Comparison of ENCODE assay signal across 17 cellular contexts in the genomic region with DNA sequence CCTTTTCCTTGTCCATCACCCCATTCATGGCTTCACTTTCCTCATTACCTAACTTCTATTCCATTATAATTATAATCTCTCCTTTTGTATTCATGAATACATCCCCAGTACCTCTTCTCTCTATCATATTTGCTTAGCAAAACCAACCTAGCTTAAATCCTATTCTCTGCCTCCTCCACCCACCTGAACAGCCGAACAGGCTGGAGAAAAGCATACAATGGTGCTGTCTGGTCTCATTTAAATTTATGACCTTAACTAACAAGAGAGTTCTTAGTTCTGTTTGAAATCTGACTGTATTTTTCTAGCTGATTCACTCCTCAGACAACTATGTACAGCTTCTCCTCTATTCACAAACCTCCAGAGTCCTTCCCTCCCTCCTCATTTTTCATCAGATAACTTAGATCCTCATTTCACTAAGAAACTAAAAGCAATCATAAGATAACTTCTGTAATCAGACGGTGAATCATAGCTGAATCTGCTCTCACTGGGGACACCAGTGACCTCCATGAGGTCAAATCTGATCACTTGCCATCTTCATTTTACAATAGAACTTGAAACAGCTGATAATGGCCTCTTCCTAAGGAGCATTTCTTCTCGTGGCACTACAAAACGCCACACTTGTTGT.
A peak's percentile ranks its signal among the peaks of the same experiment; 100 is the strongest.
DNase-seq lines count a peak whose midpoint lies in the region; ATAC-seq and TF ChIP-seq lines count a peak whose summit lies in the region.
"Had no signal": no experiment of that assay in that cellular context is flagged by ENCODE, and none has a peak within 500 bp of the region (broad histone marks: within the 10 kb centered on the region; RNA-seq: fewer than 3 reads in every experiment).

No MANE protein-coding gene starts in this region.

- peaks cover 9 to 45% (median 28%) of the 10 kb centered on the region in 5 donors for H3K36me3 Mint-ChIP-seq in naive thymus-derived CD4-positive, alpha-beta T cell
- no peaks in the 10 kb centered on the region for H3K36me3 Mint-ChIP-seq in nephron progenitor cell (ENCODE audit: low read depth)
- H3K36me3 Mint-ChIP-seq in mesothelial cell of epicardium: no peaks in the 10 kb centered on the region

- TF ChIP-seq CTCF in BE2C (IDR thresholded peaks at IDR 0.05; ENCODE audit: low read depth, low read length) (no peak), nephron progenitor cell (IDR thresholded peaks at IDR 0.05) (no peak), mesothelial cell of epicardium (IDR thresholded peaks at IDR 0.05; ENCODE audit: unreplicated experiment) (no peak)

- H3K27ac ChIP-seq in naive thymus-derived CD4-positive, alpha-beta T cell (ENCODE audit: low read depth, low read length): no peak overlapping the region
- H3K27ac ChIP-seq: 22Rv1; BLaER1 treated with 17β-estradiol and CSF1 and Interleukin-3, amounts not matched to agents 10 nM and 100 nM had no signal

- no peaks in the 10 kb centered on the region for H3K9me3 ChIP-seq in naive thymus-derived CD4-positive, alpha-beta T cell (ENCODE audit: control insufficient read depth in 2 of 3, low read length in 3 of 3)
- no peaks in the 10 kb centered on the region for H3K9me3 ChIP-seq in BE2C
- H3K9me3 ChIP-seq: BLaER1 treated with 17β-estradiol and CSF1 and Interleukin-3, amounts not matched to agents 10 nM and 100 nM; HAP-1 had no signal

- H3K4me3 ChIP-seq in naive thymus-derived CD4-positive, alpha-beta T cell (ENCODE audit: low read length): no peak overlapping the region
- no peak overlapping the region for H3K4me3 ChIP-seq in BE2C (ENCODE audit: low read depth, low read length)
- H3K4me3 ChIP-seq: BLaER1 treated with 17β-estradiol and CSF1 and Interleukin-3, amounts not matched to agents 10 nM and 100 nM; HAP-1 had no signal

- H3K27me3 Mint-ChIP-seq in naive thymus-derived CD4-positive, alpha-beta T cell: no peaks in the 10 kb centered on the region
- H3K27me3 Mint-ChIP-seq in nephron progenitor cell (ENCODE audit: low read depth, poor library complexity) (peaks cover 3% of the 10 kb centered on the region), mesothelial cell of epicardium (ENCODE audit: low read depth) (no peaks in the 10 kb centered on the region)

- DNase-seq in NCI-H1092 treated with DMSO at 0.1 percent for 48 hours (lab: John Stamatoyannopoulos, UW) (peak; percentile 13), NCI-H1092 (lab: John Stamatoyannopoulos, UW) (no peak), MV-4-11 (lab: John Stamatoyannopoulos, UW) (peak; percentile 14), NCI-H748 (lab: John Stamatoyannopoulos, UW; ENCODE audit: unreplicated experiment) (peak; percentile 74), BE2C (no peak), nephron progenitor cell (no peak), mesothelial cell of epicardium (ENCODE audit: low spot score in 2 of 2, unreplicated experiment in 2 of 2) (no peak)
- no peak for DNase-seq in naive thymus-derived CD4-positive, alpha-beta T cell
- DNase-seq: COR-L47, DMS53, Kasumi-1, NCI-H1930, NCI-H226, SIG-M5 had no signal

- no peak overlapping the region for H3K27ac Mint-ChIP-seq in naive thymus-derived CD4-positive, alpha-beta T cell
- H3K27ac Mint-ChIP-seq in nephron progenitor cell: no peak overlapping the region
- no peak overlapping the region for H3K27ac Mint-ChIP-seq in mesothelial cell of epicardium

- peaks cover 0 to 7% of the 10 kb centered on the region in 2 donors for H3K4me1 ChIP-seq in naive thymus-derived CD4-positive, alpha-beta T cell (ENCODE audit: control insufficient read depth in 2 of 2, insufficient read depth in 2 of 2, low read length in 2 of 2)
- H3K4me1 ChIP-seq in BE2C: no peaks in the 10 kb centered on the region
- H3K4me1 ChIP-seq: HAP-1 had no signal

- peak; percentile 32 for ATAC-seq in naive thymus-derived CD4-positive, alpha-beta T cell

- H3K4me1 Mint-ChIP-seq in naive thymus-derived CD4-positive, alpha-beta T cell: peaks cover 15 to 36% (median 16%) of the 10 kb centered on the region in 7 donors
- H3K4me1 Mint-ChIP-seq in nephron progenitor cell (peaks cover 47% of the 10 kb centered on the region), mesothelial cell of epicardium (peaks cover 22% of the 10 kb centered on the region)

- no peaks in the 10 kb centered on the region for H3K27me3 ChIP-seq in naive thymus-derived CD4-positive, alpha-beta T cell (ENCODE audit: control insufficient read depth in 2 of 2, insufficient read depth in 2 of 2, low read length in 2 of 2)
- no peaks in the 10 kb centered on the region for H3K27me3 ChIP-seq in BE2C
- H3K27me3 ChIP-seq: BLaER1 treated with 17β-estradiol and CSF1 and Interleukin-3, amounts not matched to agents 10 nM and 100 nM had no signal

- POLR2A ChIA-PET in naive thymus-derived CD4-positive, alpha-beta T cell (lab: Charles Lee): no interaction called here

- no peak overlapping the region for H3K4me3 Mint-ChIP-seq in naive thymus-derived CD4-positive, alpha-beta T cell
- H3K4me3 Mint-ChIP-seq in nephron progenitor cell (no peak overlapping the region), mesothelial cell of epicardium (no peak overlapping the region)

- intact Hi-C loops in naive thymus-derived CD4-positive, alpha-beta T cell (cut with micrococcal nuclease): no loop called here

- CTCF ChIA-PET in naive thymus-derived CD4-positive, alpha-beta T cell (lab: Charles Lee): no interaction called here

- no peaks in the 10 kb centered on the region for H3K36me3 ChIP-seq in naive thymus-derived CD4-positive, alpha-beta T cell (ENCODE audit: control insufficient read depth in 2 of 3, insufficient read depth in 3 of 3, low read length in 3 of 3)
- H3K36me3 ChIP-seq in BE2C: no peaks in the 10 kb centered on the region
- H3K36me3 ChIP-seq: BLaER1 treated with 17β-estradiol and CSF1 and Interleukin-3, amounts not matched to agents 10 nM and 100 nM; HAP-1 had no signal

- peaks cover 0 to 34% (median under 1%) of the 10 kb centered on the region in 11 donors for H3K9me3 Mint-ChIP-seq in naive thymus-derived CD4-positive, alpha-beta T cell
- H3K9me3 Mint-ChIP-seq in nephron progenitor cell: no peaks in the 10 kb centered on the region
- H3K9me3 Mint-ChIP-seq in mesothelial cell of epicardium: no peaks in the 10 kb centered on the region

Comparison
In these comparisons a context has a peak if more than half of its experiments do, and no peak if none do; other contexts are left out.
1. DNase-seq: peak in NCI-H1092 treated with DMSO at 0.1 percent for 48 hours (single experiment), MV-4-11 (single experiment) and NCI-H748 (single experiment); none in NCI-H1092 (single experiment), naive thymus-derived CD4-positive, alpha-beta T cell (0 of 9), BE2C (single experiment), nephron progenitor cell (single experiment) and mesothelial cell of epicardium (0 of 2).